ENCODE assay signal across 1 cellular context in the genomic region with DNA sequence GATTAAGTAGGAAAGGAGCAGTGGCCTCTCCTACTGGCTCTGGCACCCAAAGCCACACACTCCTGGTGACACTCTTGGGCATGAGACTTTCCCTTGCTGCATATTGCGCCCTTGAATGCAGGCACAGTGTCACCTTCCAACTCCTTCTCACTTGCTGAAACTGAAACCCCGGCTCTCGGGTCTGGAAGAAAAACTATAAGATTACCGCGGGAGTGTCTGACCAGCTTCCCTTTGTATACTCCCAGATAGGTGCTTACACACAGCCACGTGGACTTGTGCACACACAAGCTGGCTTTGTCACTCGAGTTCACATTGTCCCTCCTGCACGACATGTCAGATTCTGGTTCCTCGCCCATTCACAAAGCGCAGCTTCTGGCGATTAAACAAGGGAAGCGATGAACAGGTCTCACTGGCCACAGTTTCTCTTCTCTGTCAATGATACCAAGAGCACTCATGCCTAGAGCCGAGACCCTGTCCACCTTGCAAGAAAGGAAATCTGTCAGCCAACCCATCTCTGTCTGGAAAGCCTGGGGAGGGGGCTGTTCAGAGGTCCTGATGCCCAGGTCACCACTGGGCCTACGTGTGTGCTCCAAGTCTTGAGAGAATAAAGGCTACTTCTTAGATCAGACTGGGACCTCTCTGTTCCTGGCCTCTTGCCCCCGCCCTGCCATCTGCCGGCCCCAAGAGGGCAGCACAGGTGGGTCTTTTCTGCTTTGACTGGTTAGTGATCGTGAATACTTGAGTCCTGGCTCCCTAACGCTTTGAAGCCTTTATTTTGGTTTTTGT.
TF ChIP-seq lines count a peak whose summit lies in the region.

No MANE protein-coding gene starts in this region.

TF ChIP-seq in GM23338, 12 proteins besides CTCF, POLR2A, EP300 and RAD21 (continued from another document):
- no peak for TF ChIP-seq ZNF462 (CRISPR knock-in tag; IDR thresholded peaks at IDR 0.05)
TF ChIP-seq in GM23338: peak in this region for 0.
